8 cellular contexts compared by ENCODE assay signal in the genomic region with DNA sequence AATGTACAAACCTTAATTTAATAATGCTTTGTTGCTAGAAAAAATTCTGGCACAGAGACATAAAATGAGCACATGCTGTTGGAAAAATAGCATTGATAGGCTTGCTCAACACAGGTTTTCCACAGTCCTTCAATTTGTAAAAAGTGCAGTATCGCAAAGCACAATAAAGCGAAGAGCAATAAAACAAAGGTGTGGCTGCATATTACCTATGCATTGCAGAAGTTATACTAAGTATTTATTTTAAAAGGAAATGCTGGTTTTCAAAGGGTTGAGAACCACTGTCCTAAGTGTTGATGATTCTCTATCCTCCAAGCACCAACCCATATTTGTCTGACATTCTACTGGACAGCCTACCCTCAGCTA.
"Had no signal": no experiment of that assay in that cellular context is flagged by ENCODE, and none has a peak within 500 bp of the region (broad histone marks: within the 10 kb centered on the region; RNA-seq: fewer than 3 reads in every experiment).

No MANE protein-coding gene starts in this region.

- H3K36me3 ChIP-seq: HAP-1 had no signal

- H3K27ac ChIP-seq: GM23248, HL-60 had no signal

- H3K4me3 ChIP-seq: GM23248, HAP-1 had no signal

- DNase-seq: GM23248, GOT3, H7, HFFc6 had no signal

- H3K9me3 ChIP-seq: HAP-1 had no signal

- H3K4me1 ChIP-seq: HAP-1 had no signal

- ATAC-seq: HCT116, HepG2 had no signal

- H3K9ac ChIP-seq: GM23248 had no signal
